ENCODE assay signal across 7 cellular contexts in genomic region chr18:42292654-42293053, GRCh38.
"Had no signal": no experiment of that assay in that cellular context is flagged by ENCODE, and none has a peak within 500 bp of the region (broad histone marks: within the 10 kb centered on the region; RNA-seq: fewer than 3 reads in every experiment).

No MANE protein-coding gene starts in this region.

- DNase-seq: IMR-90, KBM-7, KG1 had no signal

- H3K4me3 ChIP-seq: K562 had no signal

- FAIRE-seq: HepG2, HTR-8/SVneo, K562 had no signal

- H3K27ac ChIP-seq: HL-60 had no signal

- ATAC-seq: HepG2, K562 had no signal
